1 cellular context compared by ENCODE assay signal in the genomic region with DNA sequence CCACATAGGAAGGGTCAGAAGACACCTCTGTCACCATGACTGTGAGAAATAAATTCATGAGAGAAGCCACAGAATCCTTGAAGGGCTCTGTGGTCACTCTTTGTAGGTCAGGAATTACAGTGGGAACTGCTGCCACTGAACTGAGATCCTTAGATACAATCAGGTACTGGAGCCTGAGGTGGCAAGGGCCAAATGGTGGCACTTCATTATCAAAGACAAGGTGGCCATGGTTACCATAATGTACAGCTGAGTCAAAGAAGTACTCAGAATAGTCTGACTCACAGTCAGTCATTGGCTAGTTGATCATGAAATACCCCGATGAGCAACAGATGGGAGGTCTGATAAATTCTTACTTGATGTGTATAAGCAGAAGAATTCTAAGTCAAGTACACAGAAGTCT.
TF ChIP-seq lines count a peak whose summit lies in the region.

No MANE protein-coding gene starts in this region.

TF ChIP-seq in endothelial cell of umbilical vein, 7 proteins besides CTCF, POLR2A, EP300 and RAD21 (continued from another document):
- TF ChIP-seq JUN (IDR thresholded peaks at IDR 0.05; ENCODE audit: borderline replicate concordance, insufficient read depth, insufficient read length, low read depth) = no peak
- TF ChIP-seq, protein P1, sequence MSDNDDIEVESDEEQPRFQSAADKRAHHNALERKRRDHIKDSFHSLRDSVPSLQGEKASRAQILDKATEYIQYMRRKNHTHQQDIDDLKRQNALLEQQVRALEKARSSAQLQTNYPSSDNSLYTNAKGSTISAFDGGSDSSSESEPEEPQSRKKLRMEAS (IDR thresholded peaks at IDR 0.05; ENCODE audit: insufficient read depth, insufficient read length) = no peak
- no peak for TF ChIP-seq MYC (IDR thresholded peaks at IDR 0.05; ENCODE audit: low read depth, low read length)
- no peak for TF ChIP-seq FOS (IDR thresholded peaks at IDR 0.05; ENCODE audit: borderline replicate concordance, insufficient read depth, low read length)
- no peak for TF ChIP-seq EZH2 (IDR thresholded peaks at IDR 0.05; ENCODE audit: borderline replicate concordance, low read depth, low read length, severe bottlenecking)
TF ChIP-seq in endothelial cell of umbilical vein: peak in this region for 1.
